Comparison of ENCODE assay signal across 19 cellular contexts in genomic region chr15:53472883-53473282, GRCh38.
DNase-seq lines count a peak whose midpoint lies in the region; ATAC-seq and TF ChIP-seq lines count a peak whose summit lies in the region.
"Had no signal": no experiment of that assay in that cellular context is flagged by ENCODE, and none has a peak within 500 bp of the region (broad histone marks: within the 10 kb centered on the region; RNA-seq: fewer than 3 reads in every experiment).

No MANE protein-coding gene starts in this region.

- H3K4me3 Mint-ChIP-seq in nephron progenitor cell: no peak overlapping the region

- H3K27me3 ChIP-seq in H7 (ENCODE audit: control insufficient read depth, insufficient read depth, low read length): no peaks in the 10 kb centered on the region
- H3K27me3 ChIP-seq in RWPE2 (ENCODE audit: insufficient read depth, poor library complexity, severe bottlenecking): peaks cover 3% of the 10 kb centered on the region
- H3K27me3 ChIP-seq in hepatocyte: no peaks in the 10 kb centered on the region

- H3K36me3 ChIP-seq in H7 (replicated peaks; ENCODE audit: control insufficient read depth, insufficient read depth, low read length) (no peaks in the 10 kb centered on the region), RWPE2 (ENCODE audit: low read depth) (no peaks in the 10 kb centered on the region), hepatocyte (replicated peaks; ENCODE audit: insufficient read depth, low read depth) (no peaks in the 10 kb centered on the region)
- H3K36me3 ChIP-seq: HAP-1 had no signal

- TF ChIP-seq CTCF in RWPE2 (IDR thresholded peaks at IDR 0.05; ENCODE audit: poor library complexity, severe bottlenecking) (no peak), hepatocyte (IDR thresholded peaks at IDR 0.05; ENCODE audit: poor library complexity) (no peak), nephron progenitor cell (IDR thresholded peaks at IDR 0.05) (no peak)

- H3K27ac Mint-ChIP-seq in nephron progenitor cell: peak overlapping the region; percentile 37

- H3K79me2 ChIP-seq in hepatocyte: no peaks in the 10 kb centered on the region

- H2AFZ ChIP-seq in hepatocyte: no peak overlapping the region

- H3K36me3 Mint-ChIP-seq in nephron progenitor cell (ENCODE audit: low read depth): no peaks in the 10 kb centered on the region

- H3K9me3 ChIP-seq in RWPE2 (ENCODE audit: severe bottlenecking): no peaks in the 10 kb centered on the region
- H3K9me3 ChIP-seq in hepatocyte (ENCODE audit: low read depth): no peaks in the 10 kb centered on the region
- H3K9me3 ChIP-seq: HAP-1 had no signal

- WGBS in hepatocyte (ENCODE audit: low lambda C conversion rate, missing lambda C conversion rate): 45% methylated on average over 5 of the region's 5 CpGs

- no peaks in the 10 kb centered on the region for H4K20me1 ChIP-seq in hepatocyte (ENCODE audit: insufficient read depth, poor library complexity, severe bottlenecking)

- no peaks in the 10 kb centered on the region for H3K4me1 ChIP-seq in RWPE2 (ENCODE audit: insufficient read depth, poor library complexity, severe bottlenecking)
- no peaks in the 10 kb centered on the region for H3K4me1 ChIP-seq in hepatocyte (ENCODE audit: insufficient read depth)
- H3K4me1 ChIP-seq: HAP-1 had no signal

- peaks cover 7% of the 10 kb centered on the region for H3K4me1 Mint-ChIP-seq in nephron progenitor cell

- H3K27ac ChIP-seq in RWPE2 (ENCODE audit: poor library complexity, severe bottlenecking) (no peak overlapping the region), hepatocyte (no peak overlapping the region)
- H3K27ac ChIP-seq: HL-60 had no signal

- ATAC-seq in RWPE2 (ENCODE audit: low read depth) (0 out of 3 replicates have a peak, but pooled peaks have one; percentile 14), HG03175 (IDR thresholded peaks at IDR 0.05; ENCODE audit: unreplicated experiment) (no peak)

- no peaks in the 10 kb centered on the region for H3K9me2 ChIP-seq in hepatocyte (replicated peaks; ENCODE audit: insufficient read depth)

- H3K4me2 ChIP-seq in hepatocyte: no peak overlapping the region

- DNase-seq in H7 (peak; percentile 14), RWPE2 (ENCODE audit: low spot score) (no peak), hepatocyte (ENCODE audit: low spot score) (peak; percentile 10), nephron progenitor cell (no peak), T-helper 1 cell (no peak)
- no peak for DNase-seq in activated CD8-positive, alpha-beta memory T cell treated with anti-CD3 and anti-CD28 coated beads, Interleukin-2, amount 50 U/mL, for 48 hours
- DNase-seq in stimulated activated CD4-positive, alpha-beta T cell treated with anti-CD3 and anti-CD28 coated beads, Interleukin-4, amount 100 ng/mL, for 1 hour: no peak
- DNase-seq: Calu3, DMS79 treated with DMSO at 0.1 percent for 48 hours, Karpas-422, NCI-H1092 treated with DMSO at 0.1 percent for 48 hours, NCI-H1436 treated with DMSO at 0.1 percent for 48 hours, NCI-H2029, NCI-H526 treated with DMSO at 0.1 percent for 48 hours, RPMI8226, SHP77 had no signal

- H3K9me3 Mint-ChIP-seq in nephron progenitor cell: peaks cover 8% of the 10 kb centered on the region

- H3K27me3 Mint-ChIP-seq in nephron progenitor cell (ENCODE audit: low read depth, poor library complexity): peaks cover 3% of the 10 kb centered on the region

- H3K4me3 ChIP-seq in H7 (ENCODE audit: insufficient read depth, low read depth, low read length) (no peak overlapping the region), RWPE2 (ENCODE audit: severe bottlenecking) (no peak overlapping the region), hepatocyte (no peak overlapping the region)
- H3K4me3 ChIP-seq: HAP-1 had no signal

Comparison
In these comparisons a context has a peak if more than half of its experiments do, and no peak if none do; other contexts are left out.
1. DNase-seq: peak in H7 (single experiment) and hepatocyte (single experiment); none in RWPE2 (single experiment), nephron progenitor cell (single experiment), T-helper 1 cell (0 of 5), activated CD8-positive, alpha-beta memory T cell treated with anti-CD3 and anti-CD28 coated beads, Interleukin-2, amount 50 U/mL, for 48 hours (single experiment) and stimulated activated CD4-positive, alpha-beta T cell treated with anti-CD3 and anti-CD28 coated beads, Interleukin-4, amount 100 ng/mL, for 1 hour (single experiment).